Comparison of ENCODE assay signal across 19 cellular contexts in genomic region chr14:54349713-54350112, GRCh38. TPM values are rescaled to one million over a fixed set of nuclear protein-coding genes. Genes with fewer than 3 reads are reported as not detected.
DNase-seq lines count a peak whose midpoint lies in the region; ATAC-seq and TF ChIP-seq lines count a peak whose summit lies in the region.
"Had no signal": no experiment of that assay in that cellular context is flagged by ENCODE, and none has a peak within 500 bp of the region (broad histone marks: within the 10 kb centered on the region; RNA-seq: fewer than 3 reads in every experiment).

No MANE protein-coding gene starts in this region.

- H3K36me3 ChIP-seq in IMR-90 (ENCODE audit: control insufficient read depth, insufficient read depth, low read length) (no peaks in the 10 kb centered on the region), mesodermal cell (ENCODE audit: control insufficient read depth, insufficient read depth, low read length) (no peaks in the 10 kb centered on the region), testis (ENCODE audit: low read depth, missing control alignments) (no peaks in the 10 kb centered on the region)
- H3K36me3 ChIP-seq: HAP-1 had no signal

- no peak overlapping the region for H2BK120ac ChIP-seq in IMR-90 (ENCODE audit: low read depth, low read length)

- H3K4me3 ChIP-seq in IMR-90 (ENCODE audit: insufficient read depth, low read depth, low read length) (no peak overlapping the region), coronary artery (peak overlapping the region; percentile 62), mesodermal cell (ENCODE audit: extremely low read depth, insufficient read depth, low read length, poor library complexity, severe bottlenecking) (no peak overlapping the region), testis (peak overlapping the region in 1 of 2 donors; percentile 5)
- H3K4me3 ChIP-seq: BLaER1, HAP-1 had no signal

- H4K91ac ChIP-seq in IMR-90 (ENCODE audit: insufficient read depth, low read depth, low read length): no peak overlapping the region

- WGBS in IMR-90 (ENCODE audit: extremely low coverage in 2 of 2, insufficient read length in 1 of 2), 2 experiments: no CpG with 5 or more reads among the region's 2 CpGs
- WGBS in mesodermal cell (ENCODE audit: insufficient coverage in 2 of 2), 2 experiments: 60% methylated on average over 1 of the region's 2 CpGs; no CpG with 5 or more reads in 1 of the 2 experiments
- 41 to 44% methylated on average over 2 of the region's 2 CpGs for WGBS in testis, 2 donors

- no peak overlapping the region for H2AK5ac ChIP-seq in IMR-90 (ENCODE audit: low read depth, low read length)

- H2AFZ ChIP-seq in IMR-90 (replicated peaks; ENCODE audit: low read length, poor library complexity): no peak overlapping the region

- TF ChIP-seq CTCF in IMR-90 (conservative IDR thresholded peaks at IDR 0.05; ENCODE audit: low read depth, low read length): no peak
- no peak for TF ChIP-seq CTCF in coronary artery (IDR thresholded peaks at IDR 0.05)
- TF ChIP-seq CTCF in testis (IDR thresholded peaks at IDR 0.05): no peak

- TF ChIP-seq POLR2A in IMR-90 (IDR thresholded peaks at IDR 0.05; ENCODE audit: low read depth, low read length) (no peak), testis (IDR thresholded peaks at IDR 0.05) (no peak), erythroblast (IDR thresholded peaks at IDR 0.05; ENCODE audit: low read length) (no peak)

- POLR2A ChIA-PET in IMR-90 (lab: Charles Lee; ENCODE audit: unreplicated experiment): no interaction called here

- H3K79me1 ChIP-seq in IMR-90 (ENCODE audit: low read depth in 1 of 2, low read length in 2 of 2): no peaks in the 10 kb centered on the region

- CTCF ChIA-PET in IMR-90 (lab: Yijun Ruan, JAX): interaction anchor here (1.4 kb wide), 1 partner anchor 17 kb away, joined by 3 read pairs; no protein-coding TSS in a partner anchor

- intact Hi-C loops in IMR-90 (cut with micrococcal nuclease) (loop anchor here (5.0 to 10.0 kb wide), 4 partner anchors 915 to 1305 kb away; no protein-coding TSS in a partner anchor), testis (cut with DNase I; ENCODE audit: low total_unique reads) (loop anchor here (10.0 kb wide), 1 partner anchor 805 kb away; no protein-coding TSS in a partner anchor)

- no peaks in the 10 kb centered on the region for H3K9me3 ChIP-seq in IMR-90 (ENCODE audit: control insufficient read depth, insufficient read depth, low read length)
- peaks cover 13% of the 10 kb centered on the region for H3K9me3 ChIP-seq in mesodermal cell (ENCODE audit: control insufficient read depth, low read length)
- H3K9me3 ChIP-seq in testis: no peaks in the 10 kb centered on the region

- BruUV-seq in IMR-90 (replicated peaks; lab: Mats Ljungman, UMichigan): no TSS peak

- 0 out of 2 replicates have a peak, but pooled peaks cover 2% of the 10 kb centered on the region for H3K27me3 ChIP-seq in IMR-90 (ENCODE audit: control insufficient read depth, insufficient read depth, low read length)
- no peaks in the 10 kb centered on the region for H3K27me3 ChIP-seq in testis
- H3K27me3 ChIP-seq: BLaER1 had no signal

- H3K27ac ChIP-seq in IMR-90 (ENCODE audit: insufficient read depth, low read length): peak overlapping the region; percentile 42; the same call in 1 of the 2 replicates
- peak overlapping the region in 1 of 2 donors; percentile 66 for H3K27ac ChIP-seq in coronary artery
- H3K27ac ChIP-seq in mesodermal cell (ENCODE audit: low read depth, low read length, severe bottlenecking): peak overlapping the region; percentile 10
- H3K27ac ChIP-seq in testis: peak overlapping the region; percentile 17 to 40
- H3K27ac ChIP-seq: BLaER1 had no signal

- H2BK5ac ChIP-seq in IMR-90 (ENCODE audit: low read depth, low read length, poor library complexity, severe bottlenecking): no peak overlapping the region

- in situ Hi-C loops in IMR-90 (cut with MboI; ENCODE audit: low sequenced_read_pairs): loop anchor here (25.0 kb wide), 1 partner anchor 912 kb away; no protein-coding TSS in a partner anchor

- H4K5ac ChIP-seq in IMR-90 (ENCODE audit: low read depth, low read length): no peak overlapping the region

- no peak overlapping the region; the same call in 1 of the 2 replicates for H3K4ac ChIP-seq in IMR-90 (ENCODE audit: low read depth, low read length)

- H2AK9ac ChIP-seq in IMR-90 (replicated peaks; ENCODE audit: low read depth, low read length, poor library complexity): no peak overlapping the region

- no peak overlapping the region for H3K56ac ChIP-seq in IMR-90 (ENCODE audit: extremely low read depth, insufficient read depth, low read length)

- H3K18ac ChIP-seq in IMR-90 (ENCODE audit: low read depth, low read length): no peak overlapping the region; the same call in 1 of the 2 replicates

- peaks cover 5% of the 10 kb centered on the region; the same call in 1 of the 2 replicates for H3K4me1 ChIP-seq in IMR-90 (ENCODE audit: control insufficient read depth, insufficient read depth, low read length)
- H3K4me1 ChIP-seq in mesodermal cell (ENCODE audit: control insufficient read depth, insufficient read depth, low read length, poor library complexity, severe bottlenecking): peaks cover 5% of the 10 kb centered on the region
- peaks cover 18% of the 10 kb centered on the region for H3K4me1 ChIP-seq in testis
- H3K4me1 ChIP-seq: HAP-1 had no signal

- no peaks in the 10 kb centered on the region; the same call in 1 of the 2 replicates for H3K9me1 ChIP-seq in IMR-90 (ENCODE audit: insufficient read depth, low read length)

- H4K20me1 ChIP-seq in IMR-90 (ENCODE audit: insufficient read depth, low read length): no peaks in the 10 kb centered on the region
- H4K20me1 ChIP-seq: BLaER1 had no signal

- H2BK15ac ChIP-seq in IMR-90 (ENCODE audit: low read depth, low read length): no peak overlapping the region

- DNase-seq in IMR-90: no peak
- DNase-seq in coronary artery (ENCODE audit: low spot score): no peak
- DNase-seq in testis: no peak
- no peak for DNase-seq in erythroblast (lab: John Stamatoyannopoulos, UW)
- no peak for DNase-seq in RKO (ENCODE audit: low spot score)
- DNase-seq: activated CD4-positive, alpha-beta T cell treated with anti-CD3 and anti-CD28 coated beads for 48 hours; activated T-cell treated with anti-CD3 and anti-CD28 coated beads for 4 hours; central memory CD4-positive, alpha-beta T cell; DMS53; kidney; NCI-H2171 treated with DMSO at 0.1 percent for 48 hours; stimulated activated CD4-positive, alpha-beta T cell treated with anti-CD3 and anti-CD28 coated beads, Interleukin-2, amount 100 ng/mL, for 48 hours; T1000 had no signal

- ATAC-seq in IMR-90 (ENCODE audit: low read depth) (no peak; the same call in 1 of the 2 replicates), GM18517 (IDR thresholded peaks at IDR 0.05; ENCODE audit: unreplicated experiment) (no peak), GM18511 (IDR thresholded peaks at IDR 0.05; ENCODE audit: unreplicated experiment) (no peak)
- ATAC-seq: activated naive CD4-positive, alpha-beta T cell treated with anti-CD3 and anti-CD28 coated beads, Interleukin-2, amount 50 U/mL, for 72 hours had no signal

- H3K23ac ChIP-seq in IMR-90 (ENCODE audit: low read depth, low read length): no peak overlapping the region; the same call in 1 of the 2 replicates

- dilution Hi-C loops in IMR-90 (cut with HindIII; ENCODE audit: low sequenced_read_pairs, unreplicated experiment): no loop called here

- H3K14ac ChIP-seq in IMR-90 (replicated peaks; ENCODE audit: low read depth, low read length): no peak overlapping the region; the same call in 1 of the 2 replicates

- no peak overlapping the region for H4K8ac ChIP-seq in IMR-90 (ENCODE audit: low read depth in 2 of 2, low read length in 2 of 2)

- peak overlapping the region; percentile 20; the same call in 1 of the 2 replicates for H3K4me2 ChIP-seq in IMR-90 (ENCODE audit: low read depth, low read length)
- H3K4me2 ChIP-seq: BLaER1 had no signal

- TF ChIP-seq RAD21 in IMR-90 (IDR thresholded peaks at IDR 0.05; ENCODE audit: low read length): no peak

- H2BK20ac ChIP-seq in IMR-90 (ENCODE audit: low read depth, low read length): no peak overlapping the region

- no peak overlapping the region for H3K9ac ChIP-seq in IMR-90 (ENCODE audit: low read depth, low read length)
- H3K9ac ChIP-seq: BLaER1 had no signal

TF ChIP-seq in IMR-90, 13 proteins besides CTCF, POLR2A, EP300 and RAD21:
- TF ChIP-seq BHLHE40 (IDR thresholded peaks at IDR 0.05; ENCODE audit: low read depth, low read length): no peak
- TF ChIP-seq RCOR1 (IDR thresholded peaks at IDR 0.05; ENCODE audit: insufficient replicate concordance, low read length): no peak
- TF ChIP-seq ELK1 (IDR thresholded peaks at IDR 0.05; ENCODE audit: borderline replicate concordance, low read depth, low read length): no peak
- no peak for TF ChIP-seq MAZ (IDR thresholded peaks at IDR 0.05; ENCODE audit: borderline replicate concordance, low read depth, low read length)

RNA-seq across cellular contexts. Expression of gene CDKN3, which starts 47.1 kb away (rescaled TPM):
- total RNA-seq in IMR-90 (2012; rRNA removed) (48.9 and 70.8 TPM in 2 replicates), testis (100 to 1,000 TPM in 1 of 2 donors, 10 to 100 TPM in 1; 99.0 to 160 TPM)
- polyA plus RNA-seq in IMR-90 (2012; rRNA removed) (32.9 and 38.9 TPM in 2 replicates), testis (ENCODE audit: insufficient read depth, low read depth, low replicate concordance) (398 TPM)
- polyA plus RNA-seq in IMR-90 (2012; cell fraction: cytosol; rRNA removed): 6.7 and 14.3 TPM in 2 replicates
- polyA plus RNA-seq in IMR-90 (2012; cell fraction: nucleus; rRNA removed; ENCODE audit: low replicate concordance): 0.98 and 6.9 TPM in 2 replicates
- 53.8 TPM for polyA plus RNA-seq in mesodermal cell (2013, experiment 1 of 2)
- 77.7 TPM for polyA plus RNA-seq in mesodermal cell (2013, experiment 2 of 2)
